12 cellular contexts compared by ENCODE assay signal in the genomic region with DNA sequence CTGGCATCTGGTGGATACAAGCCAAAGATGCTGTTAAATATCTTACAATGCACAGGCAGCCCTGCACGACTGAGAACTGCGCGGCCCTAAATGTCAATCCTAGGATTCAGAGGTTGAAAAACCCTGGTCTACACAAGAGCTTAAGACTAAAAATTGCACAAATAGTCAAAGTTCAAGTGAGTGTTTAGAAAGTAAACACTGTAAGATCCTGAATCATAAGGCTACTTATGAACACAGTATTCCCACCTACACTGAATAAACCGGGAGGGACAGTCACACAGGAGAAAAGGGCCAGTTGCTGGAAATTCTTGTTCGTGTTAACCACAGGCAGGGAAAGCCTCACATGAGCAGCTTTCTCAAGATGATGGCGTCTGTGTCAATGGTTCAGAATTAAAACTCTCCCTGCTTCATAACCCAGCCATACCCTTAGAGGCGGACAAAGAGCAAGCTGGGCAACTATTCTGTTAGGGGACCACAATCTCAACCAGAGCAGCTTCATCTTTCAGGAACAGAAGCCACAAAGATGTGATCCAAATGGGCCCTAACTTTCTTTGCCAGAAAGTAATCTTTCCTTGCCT. TPM values are rescaled to one million over a fixed set of nuclear protein-coding genes. Genes with fewer than 3 reads are reported as not detected.
DNase-seq lines count a peak whose midpoint lies in the region; ATAC-seq, FAIRE-seq and TF ChIP-seq lines count a peak whose summit lies in the region.
"Had no signal": no experiment of that assay in that cellular context is flagged by ENCODE, and none has a peak within 500 bp of the region (broad histone marks: within the 10 kb centered on the region; RNA-seq: fewer than 3 reads in every experiment).

No MANE protein-coding gene starts in this region.

- H3K9ac ChIP-seq in BLaER1, result no peak overlapping the region; the same call in 1 of the 2 replicates

- peak overlapping the region; percentile 80 for H3K4me2 ChIP-seq in BLaER1

- H3K27ac ChIP-seq in BLaER1, result no peak overlapping the region
- peak overlapping the region; percentile 44 to 53 for H3K27ac ChIP-seq in prostate gland

- TF ChIP-seq POLR2A in prostate gland (IDR thresholded peaks at IDR 0.05), result no peak

- ATAC-seq in left colon (peak; percentile 65), HG03280 (IDR thresholded peaks at IDR 0.05; ENCODE audit: unreplicated experiment) (no peak)

- TF ChIP-seq CTCF in prostate gland (IDR thresholded peaks at IDR 0.05), result no peak

- intact Hi-C loops in left colon (cut with DNase I, micrococcal nuclease) (no loop called here), prostate gland (cut with DNase I) (no loop called here)

- H3K9me3 ChIP-seq in BLaER1 (no peaks in the 10 kb centered on the region), prostate gland (no peaks in the 10 kb centered on the region)

- peaks cover 53% of the 10 kb centered on the region for H3K36me3 ChIP-seq in BLaER1
- no peaks in the 10 kb centered on the region for H3K36me3 ChIP-seq in prostate gland

- H3K4me3 ChIP-seq in BLaER1, result no peak overlapping the region
- H3K4me3 ChIP-seq in prostate gland, result no peak overlapping the region

- peaks cover 100% of the 10 kb centered on the region for H4K20me1 ChIP-seq in BLaER1

- DNase-seq in RPMI7951 (ENCODE audit: low read depth) (peak; percentile 40), left colon (no peak), prostate gland (ENCODE audit: low spot score) (no peak), retina (no peak), urothelium cell line (ENCODE audit: low spot score) (no peak), NCI-H1105 (lab: John Stamatoyannopoulos, UW) (no peak)
- DNase-seq: activated naive CD8-positive, alpha-beta T cell treated with anti-CD3 and anti-CD28 coated beads, Interleukin-2, amount 10 ng/mL, durations not matched to agents 7 days and 5 days; immature natural killer cell; SHP77 treated with DMSO at 0.1 percent for 48 hours had no signal

- peaks cover 97% of the 10 kb centered on the region for H3K4me1 ChIP-seq in BLaER1
- H3K4me1 ChIP-seq in prostate gland (replicated peaks), result no peaks in the 10 kb centered on the region

- no peak for FAIRE-seq in urothelium cell line (lab: Jason Lieb, UNC)
- FAIRE-seq: GM18507 had no signal

- H3K27me3 ChIP-seq in BLaER1, result no peaks in the 10 kb centered on the region
- H3K27me3 ChIP-seq in prostate gland (replicated peaks; ENCODE audit: insufficient read depth), result no peaks in the 10 kb centered on the region

- 61% methylated on average over 7 of the region's 7 CpGs for WGBS in prostate gland

RNA-seq across cellular contexts. Expression of a gene that starts 37.7 kb away (rescaled TPM):
- 51.9 and 56.7 TPM in 2 replicates for total RNA-seq in RPMI7951 (2014; rRNA removed; shearing (Covaris generic))
- total RNA-seq in left colon, result 10 to 100 TPM; 55.4 to 57.0 TPM
- total RNA-seq in prostate gland, result 100 to 1,000 TPM; 119 to 186 TPM
